In genomic region chr10:87090779-87091178, GRCh38 we compare ENCODE assay signal across 1 cellular context.
TF ChIP-seq lines count a peak whose summit lies in the region.

No MANE protein-coding gene starts in this region.

TF ChIP-seq in GM23338, 12 proteins besides CTCF, POLR2A, EP300 and RAD21 (continued from another document):
- TF ChIP-seq ZNF462 (CRISPR knock-in tag; IDR thresholded peaks at IDR 0.05), result no peak
- no peak for TF ChIP-seq EZH2phosphoT487 (IDR thresholded peaks at IDR 0.05; ENCODE audit: unreplicated experiment)
- TF ChIP-seq ZNF331 (CRISPR knock-in tag; IDR thresholded peaks at IDR 0.05; ENCODE audit: low read depth), result no peak
- TF ChIP-seq POLR2AphosphoS5 (IDR thresholded peaks at IDR 0.05; ENCODE audit: low read depth), result no peak
- TF ChIP-seq REST (IDR thresholded peaks at IDR 0.05; ENCODE audit: unreplicated experiment), result no peak
- TF ChIP-seq ZNF114 (CRISPR knock-in tag; IDR thresholded peaks at IDR 0.05), result no peak
- no peak for TF ChIP-seq NANOG (IDR thresholded peaks at IDR 0.05; ENCODE audit: borderline replicate concordance)
- TF ChIP-seq STAT1 (IDR thresholded peaks at IDR 0.05; ENCODE audit: unreplicated experiment), result no peak
